18 cellular contexts compared by ENCODE assay signal in the genomic region with DNA sequence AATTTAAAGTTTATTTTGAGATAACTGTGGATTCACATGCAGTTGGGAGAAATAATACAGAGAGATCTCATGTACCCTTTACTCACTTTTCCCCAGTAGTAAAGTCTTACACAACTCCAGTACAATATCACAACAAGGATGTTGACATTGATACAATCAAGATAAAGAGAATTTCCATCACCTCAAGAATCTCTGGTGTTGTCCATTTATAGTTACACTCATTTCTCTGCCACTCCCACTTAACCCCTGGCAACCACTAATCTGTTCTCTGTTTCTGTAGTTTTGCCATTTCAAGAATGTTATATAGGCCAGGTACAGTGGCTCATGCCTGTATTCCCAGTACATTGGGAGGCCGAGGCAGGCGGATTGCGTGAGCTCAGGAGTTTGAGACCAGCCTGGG. TPM values are rescaled to one million over a fixed set of nuclear protein-coding genes. Genes with fewer than 3 reads are reported as not detected.
DNase-seq lines count a peak whose midpoint lies in the region; ATAC-seq, FAIRE-seq and TF ChIP-seq lines count a peak whose summit lies in the region.
"Had no signal": no experiment of that assay in that cellular context is flagged by ENCODE, and none has a peak within 500 bp of the region (broad histone marks: within the 10 kb centered on the region; RNA-seq: fewer than 3 reads in every experiment).

No MANE protein-coding gene starts in this region.

- WGBS in psoas muscle, 3 donors = 95 to 99% (median 96%) methylated on average over 3 of the region's 3 CpGs

- in situ Hi-C loops in GM13976 (cut with MboI; ENCODE audit: low sequenced_read_pairs, unreplicated experiment) = no loop called here

- no peaks in the 10 kb centered on the region for H3K36me3 ChIP-seq in psoas muscle (ENCODE audit: insufficient read depth in 1 of 2, low read depth in 1 of 2)

- ATAC-seq in psoas muscle = no peak
- ATAC-seq in GM19023 (IDR thresholded peaks at IDR 0.05; ENCODE audit: unreplicated experiment) = no peak
- no peak for ATAC-seq in HG03432 (IDR thresholded peaks at IDR 0.05; ENCODE audit: unreplicated experiment)

- no peak overlapping the region for H3K4me3 ChIP-seq in psoas muscle

- peaks cover 28% of the 10 kb centered on the region for H3K4me1 ChIP-seq in psoas muscle

- TF ChIP-seq CTCF in D721Med (IDR thresholded peaks at IDR 0.05; ENCODE audit: insufficient read depth, missing control alignments) (no peak), psoas muscle (IDR thresholded peaks at IDR 0.05) (no peak), GM13976 (IDR thresholded peaks at IDR 0.05; ENCODE audit: borderline replicate concordance, control extremely low read depth, extremely low read depth, insufficient read depth, missing control alignments) (no peak)

- DNase-seq in D721Med (ENCODE audit: insufficient read length, low spot score) (no peak), H54 (ENCODE audit: insufficient read length, low spot score) (no peak), amniotic epithelial cell (ENCODE audit: low read depth) (peak; percentile 94), psoas muscle (no peak), GM13976 (ENCODE audit: low spot score) (no peak)
- DNase-seq: Caco-2; CD4-positive, CD25-positive, alpha-beta regulatory T cell; DMS53; HCEC 1CT; NCI-H1048; NCI-H146; NCI-H2107; NCI-H2227 treated with DMSO at 0.1 percent for 48 hours; NCI-H526 treated with DMSO at 0.1 percent for 48 hours; RPMI8226; SIG-M5 had no signal

- peak overlapping the region; percentile 27 for H3K27ac ChIP-seq in psoas muscle

- no peaks in the 10 kb centered on the region for H3K27me3 ChIP-seq in psoas muscle (ENCODE audit: insufficient read depth in 3 of 3, low read length in 2 of 3)

- no peak for TF ChIP-seq POLR2A in H54 (IDR thresholded peaks at IDR 0.05; ENCODE audit: low read depth, low read length)

- FAIRE-seq in D721Med (lab: Jason Lieb, UNC) (peak; percentile 44), H54 (lab: Jason Lieb, UNC) (peak; percentile 11)

- intact Hi-C loops in psoas muscle (cut with DNase I) = no loop called here

- peaks cover 15% of the 10 kb centered on the region for H3K9me3 ChIP-seq in psoas muscle

RNA-seq across cellular contexts. Expression of a gene that starts 10.5 kb away (rescaled TPM):
- total RNA-seq in psoas muscle = 10 to 100 TPM; 25.5 to 47.8 (median 29.4) TPM
- polyA plus RNA-seq in psoas muscle = 10 to 100 TPM; 20.0 to 39.6 (median 20.8) TPM

RNA-seq across cellular contexts. Expression of a gene that starts 59.6 kb away (rescaled TPM):
- 100 to 1,000 TPM; 652 to 809 (median 709) TPM for total RNA-seq in psoas muscle
- 100 to 1,000 TPM; 308 to 726 (median 645) TPM for polyA plus RNA-seq in psoas muscle
